Comparison of ENCODE assay signal across 13 cellular contexts in the genomic region with DNA sequence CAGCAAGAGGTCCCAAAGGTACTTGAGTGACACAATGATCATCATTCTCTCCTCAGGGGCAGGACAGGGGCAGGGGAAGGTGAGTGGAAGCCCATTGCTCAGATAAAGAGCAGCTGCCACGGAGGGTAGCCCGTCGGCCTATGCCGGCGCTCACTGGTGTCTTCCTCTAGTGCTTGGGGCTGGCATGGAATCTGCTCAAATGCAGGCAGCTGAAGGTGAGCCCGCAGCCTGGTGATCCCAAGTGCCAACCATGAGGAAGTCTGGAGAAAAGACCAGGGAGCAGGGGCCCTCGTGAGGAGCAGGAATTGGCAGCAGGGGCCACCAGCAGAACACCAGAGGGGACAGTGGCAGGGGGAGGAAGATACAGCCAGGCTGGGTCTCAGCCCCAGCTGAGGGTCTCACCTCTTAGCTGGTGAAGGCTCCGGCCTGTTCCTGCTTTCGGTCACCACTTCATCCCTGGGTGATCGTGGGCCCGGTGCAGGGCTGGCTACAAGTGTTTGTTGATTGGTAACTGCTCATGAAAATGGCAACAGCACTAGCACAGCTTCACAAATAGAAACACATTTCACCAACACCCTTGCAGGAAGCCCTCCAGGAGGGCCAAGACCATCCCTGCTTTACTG. TPM values are rescaled to one million over a fixed set of nuclear protein-coding genes. Genes with fewer than 3 reads are reported as not detected.
A peak's percentile ranks its signal among the peaks of the same experiment; 100 is the strongest.
DNase-seq lines count a peak whose midpoint lies in the region; ATAC-seq and TF ChIP-seq lines count a peak whose summit lies in the region.
"Had no signal": no experiment of that assay in that cellular context is flagged by ENCODE, and none has a peak within 500 bp of the region (broad histone marks: within the 10 kb centered on the region; RNA-seq: fewer than 3 reads in every experiment).

No MANE protein-coding gene starts in this region.

- no peaks in the 10 kb centered on the region for H3K9me3 ChIP-seq in right atrium auricular region
- H3K9me3 ChIP-seq in left lung = no peaks in the 10 kb centered on the region

- no peak for DNase-seq in activated naive CD4-positive, alpha-beta T cell treated with anti-CD3 and anti-CD28 coated beads, Interleukin-2, amount 50 U/mL, for 16 hours
- DNase-seq in right atrium auricular region (ENCODE audit: low spot score) (no peak), NCI-H2196 (lab: John Stamatoyannopoulos, UW; ENCODE audit: unreplicated experiment) (no peak), left lung (no peak), mesothelial cell of epicardium (ENCODE audit: low spot score in 2 of 2, unreplicated experiment in 2 of 2) (no peak)
- DNase-seq in stimulated activated naive B cell treated with anti-CD40 and anti-IgM and Interleukin-4, amounts not matched to agents 10 μg/mL and 1 μg/mL and 100 μg/mL, for 72 hours = no peak
- DNase-seq: activated gamma-delta T cell, PC-9, trophoblast cell had no signal

- H3K4me3 ChIP-seq in right atrium auricular region = no peak overlapping the region
- H3K4me3 ChIP-seq in left lung = no peak overlapping the region
- H3K4me3 ChIP-seq: PC-9 had no signal

- no peaks in the 10 kb centered on the region for H3K9me3 Mint-ChIP-seq in activated naive CD4-positive, alpha-beta T cell treated with anti-CD3 and anti-CD28 coated beads, Interleukin-2, amount 50 U/mL, for 24 hours
- H3K9me3 Mint-ChIP-seq in stimulated activated naive B cell treated with anti-CD40 and anti-IgM and Interleukin-4, amounts not matched to agents 10 μg/mL and 1 μg/mL and 100 μg/mL, for 72 hours = no peaks in the 10 kb centered on the region
- no peaks in the 10 kb centered on the region for H3K9me3 Mint-ChIP-seq in mesothelial cell of epicardium

- intact Hi-C loops in left lung (cut with DNase I) = no loop called here

- peak overlapping the region; percentile 95 for H3K27ac Mint-ChIP-seq in activated naive CD4-positive, alpha-beta T cell treated with anti-CD3 and anti-CD28 coated beads, Interleukin-2, amount 50 U/mL, for 24 hours
- peak overlapping the region; percentile 94 for H3K27ac Mint-ChIP-seq in stimulated activated naive B cell treated with anti-CD40 and anti-IgM and Interleukin-4, amounts not matched to agents 10 μg/mL and 1 μg/mL and 100 μg/mL, for 72 hours
- H3K27ac Mint-ChIP-seq in mesothelial cell of epicardium = no peak overlapping the region

- peaks cover 62% of the 10 kb centered on the region for H3K4me1 Mint-ChIP-seq in activated naive CD4-positive, alpha-beta T cell treated with anti-CD3 and anti-CD28 coated beads, Interleukin-2, amount 50 U/mL, for 24 hours
- peaks cover 26 to 33% of the 10 kb centered on the region in 2 donors for H3K4me1 Mint-ChIP-seq in stimulated activated naive B cell treated with anti-CD40 and anti-IgM and Interleukin-4, amounts not matched to agents 10 μg/mL and 1 μg/mL and 100 μg/mL, for 72 hours
- H3K4me1 Mint-ChIP-seq in mesothelial cell of epicardium = peaks cover 11% of the 10 kb centered on the region

- no peak for TF ChIP-seq CTCF in VCaP (conservative IDR thresholded peaks at IDR 0.05)
- TF ChIP-seq CTCF in right atrium auricular region (IDR thresholded peaks at IDR 0.05) = no peak
- TF ChIP-seq CTCF in left lung (IDR thresholded peaks at IDR 0.05) = no peak
- TF ChIP-seq CTCF in mesothelial cell of epicardium (IDR thresholded peaks at IDR 0.05; ENCODE audit: unreplicated experiment) = no peak

- H3K36me3 ChIP-seq in right atrium auricular region (peaks cover 58% of the 10 kb centered on the region), left lung (peaks cover 0 to 91% of the 10 kb centered on the region in 2 donors)

- peaks cover 0 to 40% of the 10 kb centered on the region in 2 donors for H3K4me1 ChIP-seq in right atrium auricular region
- peaks cover 0 to 6% of the 10 kb centered on the region in 2 donors for H3K4me1 ChIP-seq in left lung

- H3K4me3 Mint-ChIP-seq in activated naive CD4-positive, alpha-beta T cell treated with anti-CD3 and anti-CD28 coated beads, Interleukin-2, amount 50 U/mL, for 24 hours = peak overlapping the region; percentile 69
- H3K4me3 Mint-ChIP-seq in stimulated activated naive B cell treated with anti-CD40 and anti-IgM and Interleukin-4, amounts not matched to agents 10 μg/mL and 1 μg/mL and 100 μg/mL, for 72 hours = peak overlapping the region in 1 of 2 donors; percentile 59
- no peak overlapping the region for H3K4me3 Mint-ChIP-seq in mesothelial cell of epicardium

- ATAC-seq in stimulated activated naive B cell treated with anti-CD40 and anti-IgM and Interleukin-4, amounts not matched to agents 10 μg/mL and 1 μg/mL and 100 μg/mL, for 72 hours (replicated peaks) = peak in 1 of 2 donors; percentile 2
- no peak for ATAC-seq in left lung

- H3K27me3 ChIP-seq in right atrium auricular region = no peaks in the 10 kb centered on the region
- H3K27me3 ChIP-seq in left lung = no peaks in the 10 kb centered on the region
- H3K27me3 ChIP-seq: foreskin keratinocyte had no signal

- H3K36me3 Mint-ChIP-seq in activated naive CD4-positive, alpha-beta T cell treated with anti-CD3 and anti-CD28 coated beads, Interleukin-2, amount 50 U/mL, for 24 hours = peaks cover 16% of the 10 kb centered on the region
- peaks cover 42 to 70% of the 10 kb centered on the region in 2 donors for H3K36me3 Mint-ChIP-seq in stimulated activated naive B cell treated with anti-CD40 and anti-IgM and Interleukin-4, amounts not matched to agents 10 μg/mL and 1 μg/mL and 100 μg/mL, for 72 hours
- H3K36me3 Mint-ChIP-seq in mesothelial cell of epicardium = peaks cover 24% of the 10 kb centered on the region

- 0 out of 2 replicates have a peak overlapping the region, but pooled peaks have one; percentile 37 for H3K27ac ChIP-seq in VCaP
- peak overlapping the region; percentile 45 to 75 for H3K27ac ChIP-seq in right atrium auricular region
- no peak overlapping the region for H3K27ac ChIP-seq in left lung
- H3K27ac ChIP-seq: foreskin keratinocyte, PC-9 had no signal

- H3K27me3 Mint-ChIP-seq in activated naive CD4-positive, alpha-beta T cell treated with anti-CD3 and anti-CD28 coated beads, Interleukin-2, amount 50 U/mL, for 24 hours = no peaks in the 10 kb centered on the region
- no peaks in the 10 kb centered on the region for H3K27me3 Mint-ChIP-seq in stimulated activated naive B cell treated with anti-CD40 and anti-IgM and Interleukin-4, amounts not matched to agents 10 μg/mL and 1 μg/mL and 100 μg/mL, for 72 hours
- H3K27me3 Mint-ChIP-seq in mesothelial cell of epicardium (ENCODE audit: low read depth) = no peaks in the 10 kb centered on the region
- H3K27me3 Mint-ChIP-seq: progenitor cell of endocrine pancreas had no signal

RNA-seq across cellular contexts. Expression of gene RBCK1, which starts 24.7 kb away (rescaled TPM):
- 10 to 100 TPM; 43.6 to 48.8 TPM for total RNA-seq in right atrium auricular region
- 10 to 100 TPM; 97.9 to 99.8 TPM for total RNA-seq in left lung
- 108 to 111 TPM (median 108 TPM) in 3 replicates for total RNA-seq in mesothelial cell of epicardium

RNA-seq across cellular contexts. Expression of gene TBC1D20, which starts 29.5 kb away (rescaled TPM):
- 10 to 100 TPM; 24.3 to 27.0 TPM for total RNA-seq in right atrium auricular region
- 10 to 100 TPM; 37.5 to 37.7 TPM for total RNA-seq in left lung
- 34.1 to 37.1 TPM (median 34.4 TPM) in 3 replicates for total RNA-seq in mesothelial cell of epicardium

RNA-seq across cellular contexts. Expression of gene TRIB3, which starts 52.2 kb away (rescaled TPM):
- total RNA-seq in right atrium auricular region (1 to 10 TPM in 1 of 2 donors, under 1 TPM in 1; 0.33 to 4.2 TPM), left lung (10 to 100 TPM; 19.0 to 28.4 TPM), mesothelial cell of epicardium (3.6 to 3.9 TPM (median 3.8 TPM) in 3 replicates)

Comparison
In these comparisons a context has a peak if more than half of its experiments do, and no peak if none do; other contexts are left out.
1. H3K27ac ChIP-seq: peak in VCaP (single experiment) and right atrium auricular region (2 of 2); none in left lung (0 of 2).